In genomic region chr15:65423977-65424679, GRCh38 we compare ENCODE assay signal across 1 cellular context.
TF ChIP-seq lines count a peak whose summit lies in the region.

No MANE protein-coding gene starts in this region.

TF ChIP-seq in K562, 482 proteins besides CTCF, POLR2A, EP300 and RAD21 (continued from another document):
- TF ChIP-seq, protein P1, sequence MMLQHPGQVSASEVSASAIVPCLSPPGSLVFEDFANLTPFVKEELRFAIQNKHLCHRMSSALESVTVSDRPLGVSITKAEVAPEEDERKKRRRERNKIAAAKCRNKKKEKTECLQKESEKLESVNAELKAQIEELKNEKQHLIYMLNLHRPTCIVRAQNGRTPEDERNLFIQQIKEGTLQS (IDR thresholded peaks at IDR 0.05), result peak; percentile 39; the same call in 1 of the 2 replicates
- TF ChIP-seq, protein P1 (CRISPR knock-in tag; conservative IDR thresholded peaks at IDR 0.05), result no peak
- TF ChIP-seq SAFB (IDR thresholded peaks at IDR 0.05; ENCODE audit: borderline replicate concordance, low read depth, low read length), result no peak
- TF ChIP-seq YY1 (IDR thresholded peaks at IDR 0.05; ENCODE audit: borderline replicate concordance in 1 of 3, control insufficient read depth in 1 of 3, extremely low read depth in 1 of 3, insufficient read depth in 3 of 3, insufficient read length in 1 of 3, insufficient replicate concordance in 2 of 3, low read depth in 1 of 3, low read length in 2 of 3), result no peak
- TF ChIP-seq HMG20B (CRISPR knock-in tag; IDR thresholded peaks at IDR 0.05), result no peak
- TF ChIP-seq E2F8 (IDR thresholded peaks at IDR 0.05; ENCODE audit: low read depth, partially characterized antibody), result no peak
- no peak for TF ChIP-seq ZBTB17 (CRISPR knock-in tag; IDR thresholded peaks at IDR 0.05)
- no peak for TF ChIP-seq CEBPB (tag; IDR thresholded peaks at IDR 0.05)
- peak; percentile 83 for TF ChIP-seq CTBP1 (IDR thresholded peaks at IDR 0.05; ENCODE audit: borderline replicate concordance)
- TF ChIP-seq ZNF75A (CRISPR knock-in tag; IDR thresholded peaks at IDR 0.05), result no peak
- no peak for TF ChIP-seq SNRNP70 (optimal IDR thresholded peaks at IDR 0.05; ENCODE audit: low read depth, low read length)
- no peak for TF ChIP-seq ZNF263 (CRISPR knock-in tag; IDR thresholded peaks at IDR 0.05; ENCODE audit: borderline replicate concordance)
- TF ChIP-seq NCOR1 (IDR thresholded peaks at IDR 0.05), result no peak
- TF ChIP-seq RCOR1 (IDR thresholded peaks at IDR 0.05; ENCODE audit: borderline replicate concordance in 1 of 2, low read depth in 2 of 2, low read length in 2 of 2), result peak in 1 of 2 experiments; percentile 61; a peak in 1 of 4 replicates
- TF ChIP-seq, protein P2, sequence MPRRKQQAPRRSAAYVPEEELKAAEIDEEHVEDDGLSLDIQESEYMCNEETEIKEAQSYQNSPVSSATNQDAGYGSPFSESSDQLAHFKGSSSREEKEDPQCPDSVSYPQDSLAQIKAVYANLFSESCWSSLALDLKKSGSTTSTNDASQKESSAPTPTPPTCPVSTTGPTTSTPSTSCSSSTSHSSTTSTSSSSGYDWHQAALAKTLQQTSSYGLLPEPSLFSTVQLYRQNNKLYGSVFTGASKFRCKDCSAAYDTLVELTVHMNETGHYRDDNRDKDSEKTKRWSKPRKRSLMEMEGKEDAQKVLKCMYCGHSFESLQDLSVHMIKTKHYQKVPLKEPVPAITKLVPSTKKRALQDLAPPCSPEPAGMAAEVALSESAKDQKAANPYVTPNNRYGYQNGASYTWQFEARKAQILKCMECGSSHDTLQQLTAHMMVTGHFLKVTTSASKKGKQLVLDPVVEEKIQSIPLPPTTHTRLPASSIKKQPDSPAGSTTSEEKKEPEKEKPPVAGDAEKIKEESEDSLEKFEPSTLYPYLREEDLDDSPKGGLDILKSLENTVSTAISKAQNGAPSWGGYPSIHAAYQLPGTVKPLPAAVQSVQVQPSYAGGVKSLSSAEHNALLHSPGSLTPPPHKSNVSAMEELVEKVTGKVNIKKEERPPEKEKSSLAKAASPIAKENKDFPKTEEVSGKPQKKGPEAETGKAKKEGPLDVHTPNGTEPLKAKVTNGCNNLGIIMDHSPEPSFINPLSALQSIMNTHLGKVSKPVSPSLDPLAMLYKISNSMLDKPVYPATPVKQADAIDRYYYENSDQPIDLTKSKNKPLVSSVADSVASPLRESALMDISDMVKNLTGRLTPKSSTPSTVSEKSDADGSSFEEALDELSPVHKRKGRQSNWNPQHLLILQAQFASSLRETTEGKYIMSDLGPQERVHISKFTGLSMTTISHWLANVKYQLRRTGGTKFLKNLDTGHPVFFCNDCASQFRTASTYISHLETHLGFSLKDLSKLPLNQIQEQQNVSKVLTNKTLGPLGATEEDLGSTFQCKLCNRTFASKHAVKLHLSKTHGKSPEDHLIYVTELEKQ (CRISPR knock-in tag; IDR thresholded peaks at IDR 0.05), result no peak
- no peak for TF ChIP-seq FOS (IDR thresholded peaks at IDR 0.05; ENCODE audit: extremely low read depth, insufficient read length)
- TF ChIP-seq ZNF507 (tag; conservative IDR thresholded peaks at IDR 0.05), result no peak
- TF ChIP-seq ZNF696 (CRISPR knock-in tag; conservative IDR thresholded peaks at IDR 0.05), result no peak
- no peak for TF ChIP-seq ZNF76 (CRISPR knock-in tag; IDR thresholded peaks at IDR 0.05; ENCODE audit: borderline replicate concordance)
- TF ChIP-seq FUS (optimal IDR thresholded peaks at IDR 0.05; ENCODE audit: low read depth, low read length), result no peak
- peak; percentile 26; the same call in 1 of the 2 replicates for TF ChIP-seq JUND (IDR thresholded peaks at IDR 0.05; ENCODE audit: borderline replicate concordance, low read depth, low read length)
- peak; percentile 50; the same call in 1 of the 3 replicates for TF ChIP-seq JUND (tag; IDR thresholded peaks at IDR 0.05; ENCODE audit: borderline replicate concordance, low read depth, low read length)
- TF ChIP-seq TCF7 (IDR thresholded peaks at IDR 0.05; ENCODE audit: borderline replicate concordance), result no peak
- TF ChIP-seq HDGF (IDR thresholded peaks at IDR 0.05), result no peak
- TF ChIP-seq BRF1 (IDR thresholded peaks at IDR 0.05; ENCODE audit: borderline replicate concordance, extremely low read depth, insufficient read length), result no peak
- TF ChIP-seq, protein P3, sequence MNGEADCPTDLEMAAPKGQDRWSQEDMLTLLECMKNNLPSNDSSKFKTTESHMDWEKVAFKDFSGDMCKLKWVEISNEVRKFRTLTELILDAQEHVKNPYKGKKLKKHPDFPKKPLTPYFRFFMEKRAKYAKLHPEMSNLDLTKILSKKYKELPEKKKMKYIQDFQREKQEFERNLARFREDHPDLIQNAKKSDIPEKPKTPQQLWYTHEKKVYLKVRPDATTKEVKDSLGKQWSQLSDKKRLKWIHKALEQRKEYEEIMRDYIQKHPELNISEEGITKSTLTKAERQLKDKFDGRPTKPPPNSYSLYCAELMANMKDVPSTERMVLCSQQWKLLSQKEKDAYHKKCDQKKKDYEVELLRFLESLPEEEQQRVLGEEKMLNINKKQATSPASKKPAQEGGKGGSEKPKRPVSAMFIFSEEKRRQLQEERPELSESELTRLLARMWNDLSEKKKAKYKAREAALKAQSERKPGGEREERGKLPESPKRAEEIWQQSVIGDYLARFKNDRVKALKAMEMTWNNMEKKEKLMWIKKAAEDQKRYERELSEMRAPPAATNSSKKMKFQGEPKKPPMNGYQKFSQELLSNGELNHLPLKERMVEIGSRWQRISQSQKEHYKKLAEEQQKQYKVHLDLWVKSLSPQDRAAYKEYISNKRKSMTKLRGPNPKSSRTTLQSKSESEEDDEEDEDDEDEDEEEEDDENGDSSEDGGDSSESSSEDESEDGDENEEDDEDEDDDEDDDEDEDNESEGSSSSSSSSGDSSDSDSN (IDR thresholded peaks at IDR 0.05; ENCODE audit: borderline replicate concordance in 1 of 2, low read depth in 2 of 2, low read length in 2 of 2), result no peak
- TF ChIP-seq CEBPG (CRISPR knock-in tag; IDR thresholded peaks at IDR 0.05), result no peak
- no peak for TF ChIP-seq CEBPG (tag; conservative IDR thresholded peaks at IDR 0.05 in 1 of 2, IDR thresholded peaks at IDR 0.05 in 1 of 2)
